In the genomic region with DNA sequence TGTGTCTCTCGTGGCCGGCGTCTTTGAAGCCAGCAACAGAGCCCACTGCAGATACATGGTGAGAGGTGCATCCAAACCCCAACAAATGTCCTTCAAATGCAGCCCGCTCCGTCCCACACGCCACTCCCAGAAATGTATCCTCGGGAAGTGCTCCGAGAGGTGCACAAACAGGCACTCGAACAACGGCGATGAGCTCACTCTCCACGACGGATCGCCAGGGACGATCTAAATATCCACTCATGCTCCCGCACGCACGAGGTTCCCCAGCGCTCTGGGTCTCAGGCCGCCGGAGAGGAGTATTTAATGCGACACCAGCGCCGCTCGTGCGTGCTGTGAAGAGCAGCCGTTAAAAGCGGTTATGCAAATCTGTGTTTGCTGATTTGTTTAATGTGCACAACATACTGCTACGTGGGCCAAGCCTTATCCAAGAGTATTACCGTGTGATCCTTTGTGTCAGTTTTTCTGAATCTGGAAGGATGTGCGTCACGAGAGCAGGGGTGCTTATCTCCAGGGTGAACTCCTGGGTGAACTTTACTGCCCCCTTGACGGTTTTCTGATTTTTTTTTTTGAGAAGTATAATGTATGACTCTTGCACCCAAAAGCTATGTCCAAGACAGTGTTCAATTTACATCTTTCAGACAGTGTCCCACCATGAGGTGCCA, we compare ENCODE assay signal across 21 cellular contexts. TPM values are rescaled to one million over a fixed set of nuclear protein-coding genes. Genes with fewer than 3 reads are reported as not detected.
DNase-seq lines count a peak whose midpoint lies in the region; ATAC-seq and TF ChIP-seq lines count a peak whose summit lies in the region.
"Had no signal": no experiment of that assay in that cellular context is flagged by ENCODE, and none has a peak within 500 bp of the region (broad histone marks: within the 10 kb centered on the region; RNA-seq: fewer than 3 reads in every experiment).

No MANE protein-coding gene starts in this region.

- H3K9ac ChIP-seq in Karpas-422 (ENCODE audit: low read length), result no peak overlapping the region

- H3K4me3 ChIP-seq in Peyer's patch (no peak overlapping the region), tibial artery (no peak overlapping the region), Karpas-422 (ENCODE audit: low read length) (no peak overlapping the region)

- H3K36me3 ChIP-seq in Peyer's patch, result no peaks in the 10 kb centered on the region
- no peaks in the 10 kb centered on the region for H3K36me3 ChIP-seq in tibial artery
- H3K36me3 ChIP-seq in Karpas-422 (ENCODE audit: insufficient read depth, low read length), result no peaks in the 10 kb centered on the region

- no peak for ATAC-seq in left lobe of liver
- ATAC-seq in HG03045 (IDR thresholded peaks at IDR 0.05; ENCODE audit: unreplicated experiment), result no peak

- no peaks in the 10 kb centered on the region for H3K9me3 ChIP-seq in Peyer's patch
- no peaks in the 10 kb centered on the region for H3K9me3 ChIP-seq in tibial artery
- H3K9me3 ChIP-seq in Karpas-422 (ENCODE audit: low read length), result 0 out of 2 replicates have a peak, but pooled peaks cover 3% of the 10 kb centered on the region

- no peaks in the 10 kb centered on the region for H3K9me2 ChIP-seq in Karpas-422 (replicated peaks; ENCODE audit: insufficient read depth, low read length)

- peak; percentile 30 for DNase-seq in activated CD8-positive, alpha-beta memory T cell treated with anti-CD3 and anti-CD28 coated beads, Interleukin-2, amount 50 U/mL, for 48 hours
- DNase-seq in activated CD8-positive, alpha-beta memory T cell treated with anti-CD3 and anti-CD28 coated beads for 24 hours, result no peak
- DNase-seq in Peyer's patch, result peak in 2 of 3 donors; percentile 15 to 36
- peak; percentile 33 for DNase-seq in left lobe of liver (ENCODE audit: low spot score)
- peak; percentile 19 to 41 for DNase-seq in tibial artery
- DNase-seq in NCI-H82 (lab: John Stamatoyannopoulos, UW), result no peak
- DNase-seq in Karpas-422, result no peak
- DNase-seq: 8988T; CD4-positive, CD25-positive, alpha-beta regulatory T cell; COR-L47; KG1; MV-4-11; NCI-H1417; NCI-H187; NCI-H2107; NCI-H510A; NCI-H748 treated with DMSO at 0.1 percent for 48 hours; OCI-M1; RPMI8226; SIG-M5 had no signal

- H2AFZ ChIP-seq in Karpas-422 (ENCODE audit: low read length), result no peak overlapping the region

- no peak for TF ChIP-seq POLR2A in Peyer's patch (IDR thresholded peaks at IDR 0.05)

- H3K27me3 ChIP-seq in Peyer's patch (no peaks in the 10 kb centered on the region), tibial artery (peaks cover 0 to 35% of the 10 kb centered on the region in 2 donors), Karpas-422 (ENCODE audit: low read length) (no peaks in the 10 kb centered on the region)

- intact Hi-C loops in tibial artery (cut with DNase I; ENCODE audit: low total_unique reads), result no loop called here

- no peaks in the 10 kb centered on the region for H4K20me1 ChIP-seq in Karpas-422 (ENCODE audit: insufficient read depth, low read depth, low read length)

- H3K4me2 ChIP-seq in Karpas-422 (ENCODE audit: low read depth, low read length, poor library complexity, severe bottlenecking), result no peak overlapping the region

- H3K27ac ChIP-seq in Peyer's patch (no peak overlapping the region), tibial artery (no peak overlapping the region), Karpas-422 (ENCODE audit: low read length) (no peak overlapping the region)

- TF ChIP-seq CTCF in Peyer's patch (IDR thresholded peaks at IDR 0.05), result no peak
- no peak for TF ChIP-seq CTCF in tibial artery (IDR thresholded peaks at IDR 0.05)

- no peaks in the 10 kb centered on the region for H3K4me1 ChIP-seq in Peyer's patch
- H3K4me1 ChIP-seq in tibial artery, result no peaks in the 10 kb centered on the region
- H3K4me1 ChIP-seq in Karpas-422 (ENCODE audit: low read length), result no peaks in the 10 kb centered on the region

- no peaks in the 10 kb centered on the region for H3K79me2 ChIP-seq in Karpas-422 (ENCODE audit: low read length)

RNA-seq across cellular contexts. Expression of gene PPP2R2D, which starts 48.5 kb away (rescaled TPM):
- total RNA-seq in Peyer's patch (10 to 100 TPM; 34.3 to 87.5 (median 48.5) TPM), left lobe of liver (15.4 TPM)
- total RNA-seq in Karpas-422 (2014; rRNA removed; shearing (Covaris generic); ENCODE audit: low replicate concordance), result 30.7 and 32.9 TPM in 2 replicates

Comparison
In these comparisons a context has a peak if more than half of its experiments do, and no peak if none do; other contexts are left out.
1. DNase-seq: peak in activated CD8-positive, alpha-beta memory T cell treated with anti-CD3 and anti-CD28 coated beads, Interleukin-2, amount 50 U/mL, for 48 hours (single experiment), Peyer's patch (2 of 3), left lobe of liver (single experiment) and tibial artery (2 of 2); none in activated CD8-positive, alpha-beta memory T cell treated with anti-CD3 and anti-CD28 coated beads for 24 hours (single experiment), NCI-H82 (single experiment) and Karpas-422 (single experiment).